In the genomic region with DNA sequence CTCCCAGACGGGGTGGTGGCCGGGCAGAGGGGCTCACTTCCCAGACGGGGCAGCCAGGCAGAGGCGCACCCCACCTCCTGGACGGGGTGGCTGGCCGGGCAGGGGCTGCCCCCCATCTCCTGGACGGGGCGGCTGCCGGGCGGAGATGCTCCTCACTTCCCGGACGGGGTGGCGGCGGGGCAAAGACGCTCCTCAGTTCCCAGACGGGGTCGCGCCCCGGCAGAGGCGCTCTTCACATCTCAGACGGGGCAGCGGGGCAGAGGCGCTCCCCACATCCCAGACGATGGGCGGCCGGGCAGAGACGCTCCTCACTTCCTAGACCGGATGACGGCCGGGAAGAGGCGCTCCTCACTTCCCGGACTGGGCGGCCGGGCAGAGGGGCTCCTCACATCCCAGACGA, we compare ENCODE assay signal across 5 cellular contexts.
DNase-seq lines count a peak whose midpoint lies in the region; TF ChIP-seq lines count a peak whose summit lies in the region.
"Not testable (repeated sequence)": the region's sequence is repeated elsewhere in the genome, so short reads cannot be mapped to it uniquely, and the experiment has no call there.

No MANE protein-coding gene starts in this region.

- H3K4me1 Mint-ChIP-seq in glutamatergic neuron (ENCODE audit: low read depth, unreplicated experiment), result not testable (repeated sequence)

- H3K4me3 Mint-ChIP-seq in glutamatergic neuron (ENCODE audit: unreplicated experiment), result not testable (repeated sequence)

- H3K9me3 Mint-ChIP-seq in glutamatergic neuron (ENCODE audit: unreplicated experiment), result not testable (repeated sequence)

- H3K27ac ChIP-seq in left ventricle myocardium inferior (replicated peaks) (peak overlapping the region; percentile 8), vagina (peak overlapping the region; percentile 13)

- H3K4me1 ChIP-seq in left ventricle myocardium inferior, result peaks cover 17% of the 10 kb centered on the region
- H3K4me1 ChIP-seq in vagina, result not testable (repeated sequence)

- peak overlapping the region; percentile 81 for H3K27ac Mint-ChIP-seq in glutamatergic neuron (ENCODE audit: unreplicated experiment)

- TF ChIP-seq POLR2A in vagina (IDR thresholded peaks at IDR 0.05), result not testable (repeated sequence)

- H3K36me3 ChIP-seq in left ventricle myocardium inferior, result peaks cover 20% of the 10 kb centered on the region
- H3K36me3 ChIP-seq in vagina, result not testable (repeated sequence)

- DNase-seq in activated gamma-delta T cell (lab: John Stamatoyannopoulos, UW) (peak; percentile 13), glutamatergic neuron (peak; percentile 28), posterior vena cava (ENCODE audit: low spot score) (peak; percentile 70)
- DNase-seq in left ventricle myocardium inferior; vagina (ENCODE audit: extremely low spot score in 2 of 2): not testable (repeated sequence)

- not testable (repeated sequence) for H3K27me3 Mint-ChIP-seq in glutamatergic neuron (ENCODE audit: unreplicated experiment)

- not testable (repeated sequence) for H3K27me3 ChIP-seq in left ventricle myocardium inferior (ENCODE audit: low read depth); vagina

- not testable (repeated sequence) for H3K4me3 ChIP-seq in left ventricle myocardium inferior, vagina

- not testable (repeated sequence) for TF ChIP-seq CTCF in glutamatergic neuron (IDR thresholded peaks at IDR 0.05; ENCODE audit: partially characterized antibody, unreplicated experiment); left ventricle myocardium inferior (IDR thresholded peaks at IDR 0.05; ENCODE audit: borderline replicate concordance); vagina (IDR thresholded peaks at IDR 0.05)

- H3K9me3 ChIP-seq in left ventricle myocardium inferior (replicated peaks); vagina: not testable (repeated sequence)

- intact Hi-C loops in left ventricle myocardium inferior (cut with micrococcal nuclease); posterior vena cava (cut with DNase I); vagina (cut with DNase I): not testable (repeated sequence)

- not testable (repeated sequence) for H3K36me3 Mint-ChIP-seq in glutamatergic neuron (ENCODE audit: unreplicated experiment)
